ENCODE assay signal across 16 cellular contexts in genomic region chr6:43973351-43973750, GRCh38.
DNase-seq lines count a peak whose midpoint lies in the region; ATAC-seq, FAIRE-seq and TF ChIP-seq lines count a peak whose summit lies in the region.
"Had no signal": no experiment of that assay in that cellular context is flagged by ENCODE, and none has a peak within 500 bp of the region (broad histone marks: within the 10 kb centered on the region; RNA-seq: fewer than 3 reads in every experiment).

No MANE protein-coding gene starts in this region.

- no peak overlapping the region for H3K4me3 ChIP-seq in body of pancreas
- H3K4me3 ChIP-seq in skeletal muscle satellite cell (ENCODE audit: low read length) = no peak overlapping the region
- H3K4me3 ChIP-seq in small intestine (ENCODE audit: low read depth in 1 of 2, low read length in 2 of 2) = no peak overlapping the region
- H3K4me3 ChIP-seq: ovary, SJCRH30 had no signal

- no peak overlapping the region for H2BK20ac ChIP-seq in H9 (ENCODE audit: low read depth, low read length, poor library complexity, severe bottlenecking)

- no peak overlapping the region for H3K4me3 Mint-ChIP-seq in H9
- H3K4me3 Mint-ChIP-seq in activated naive CD8-positive, alpha-beta T cell treated with anti-CD3 and anti-CD28 coated beads for 36 hours = no peak overlapping the region
- H3K4me3 Mint-ChIP-seq: activated CD8-positive, alpha-beta memory T cell treated with anti-CD3 and anti-CD28 coated beads, Interleukin-2, amount 10 ng/mL, durations not matched to agents 7 days and 5 days; IgD-negative memory B cell had no signal

- no peak overlapping the region for H2BK120ac ChIP-seq in H9 (ENCODE audit: low read depth, low read length, poor library complexity, severe bottlenecking)

- H3K4me1 Mint-ChIP-seq in H9 = peaks cover 19 to 20% of the 10 kb centered on the region in 2 experiments
- peaks cover 3% of the 10 kb centered on the region for H3K4me1 Mint-ChIP-seq in activated naive CD8-positive, alpha-beta T cell treated with anti-CD3 and anti-CD28 coated beads for 36 hours

- no peak overlapping the region for H3K27ac Mint-ChIP-seq in H9
- H3K27ac Mint-ChIP-seq in activated naive CD8-positive, alpha-beta T cell treated with anti-CD3 and anti-CD28 coated beads for 36 hours = no peak overlapping the region
- H3K27ac Mint-ChIP-seq: activated CD8-positive, alpha-beta memory T cell treated with anti-CD3 and anti-CD28 coated beads, Interleukin-2, amount 10 ng/mL, durations not matched to agents 7 days and 5 days; IgD-negative memory B cell had no signal

- TF ChIP-seq POLR2A in body of pancreas (IDR thresholded peaks at IDR 0.05) (peak in 2 of 3 donors; percentile 46 to 55), GM18505 (IDR thresholded peaks at IDR 0.05; ENCODE audit: borderline replicate concordance, extremely low read depth, insufficient read depth, insufficient read length) (no peak)

- no peak overlapping the region for H2BK15ac ChIP-seq in H9 (ENCODE audit: low read depth, low read length)

- H3K4me2 ChIP-seq in H9 (ENCODE audit: insufficient read depth, insufficient read length, low read length) (no peak overlapping the region), skeletal muscle satellite cell (ENCODE audit: low read length) (peak overlapping the region; percentile 54)

- no peak for TF ChIP-seq CTCF in H9 (conservative IDR thresholded peaks at IDR 0.05)
- no peak for TF ChIP-seq CTCF in body of pancreas (IDR thresholded peaks at IDR 0.05)

- H3T11ph ChIP-seq in H9 (ENCODE audit: low read length) = no peak overlapping the region

- H3K36me3 ChIP-seq in body of pancreas (replicated peaks in 1 of 2; ENCODE audit: insufficient read depth in 1 of 2, low read depth in 2 of 2) = no peaks in the 10 kb centered on the region
- no peaks in the 10 kb centered on the region for H3K36me3 ChIP-seq in skeletal muscle satellite cell (ENCODE audit: insufficient read depth, low read length)
- no peaks in the 10 kb centered on the region for H3K36me3 ChIP-seq in small intestine (ENCODE audit: control insufficient read depth in 2 of 2, insufficient read depth in 2 of 2, low read length in 2 of 2)
- H3K36me3 ChIP-seq: ovary, SJCRH30 had no signal

- no peak overlapping the region for H4K91ac ChIP-seq in H9 (ENCODE audit: insufficient read length, low read depth, low read length)

- no peak overlapping the region for H3K18ac ChIP-seq in H9 (ENCODE audit: insufficient read length, low read depth, low read length)

- H3K14ac ChIP-seq in H9 (ENCODE audit: insufficient read depth, low read length) = no peak overlapping the region

- DNase-seq in H9 = peak; percentile 10
- DNase-seq in body of pancreas = peak; percentile 79 to 92 (median 88)
- DNase-seq in iPS-NIHi7 (ENCODE audit: extremely low spot score) = peak; percentile 4
- no peak for DNase-seq in small intestine
- DNase-seq in DMS 273 treated with DMSO at 0.1 percent for 48 hours (lab: John Stamatoyannopoulos, UW) = no peak
- no peak for DNase-seq in activated naive CD8-positive, alpha-beta T cell treated with anti-CD3 and anti-CD28 coated beads for 36 hours
- DNase-seq: activated CD8-positive, alpha-beta memory T cell treated with anti-CD3 and anti-CD28 coated beads, Interleukin-2, amount 10 ng/mL, durations not matched to agents 7 days and 5 days; NCI-H1417 treated with DMSO at 0.1 percent for 48 hours; NCI-H748 treated with DMSO at 0.1 percent for 48 hours; SJCRH30 had no signal

- H2AK5ac ChIP-seq in H9 (ENCODE audit: insufficient read length, low read length) = no peak overlapping the region

- H4K8ac ChIP-seq in H9 (replicated peaks; ENCODE audit: insufficient read length, low read depth, low read length) = no peak overlapping the region

- no peaks in the 10 kb centered on the region for H3K79me1 ChIP-seq in H9 (ENCODE audit: insufficient read depth, low read depth, low read length, poor library complexity, severe bottlenecking)

- no peak overlapping the region for H3K23ac ChIP-seq in H9 (ENCODE audit: insufficient read length, low read depth, low read length)

- peaks cover 11% of the 10 kb centered on the region for H3K27me3 Mint-ChIP-seq in H9 (ENCODE audit: low read depth)
- H3K27me3 Mint-ChIP-seq in activated naive CD8-positive, alpha-beta T cell treated with anti-CD3 and anti-CD28 coated beads for 36 hours = peaks cover 9% of the 10 kb centered on the region

- no peak overlapping the region for H3K56ac ChIP-seq in H9 (ENCODE audit: insufficient read length, low read depth, low read length)

- no peaks in the 10 kb centered on the region for H3K36me3 Mint-ChIP-seq in H9 (ENCODE audit: insufficient read depth in 1 of 3, low read depth in 3 of 3)
- H3K36me3 Mint-ChIP-seq in activated naive CD8-positive, alpha-beta T cell treated with anti-CD3 and anti-CD28 coated beads for 36 hours = no peaks in the 10 kb centered on the region
- H3K36me3 Mint-ChIP-seq: activated CD8-positive, alpha-beta memory T cell treated with anti-CD3 and anti-CD28 coated beads, Interleukin-2, amount 10 ng/mL, durations not matched to agents 7 days and 5 days; IgD-negative memory B cell had no signal

- no peaks in the 10 kb centered on the region for H3K23me2 ChIP-seq in H9 (ENCODE audit: insufficient read length, low read depth, low read length, poor library complexity, severe bottlenecking)

- peak; percentile 88 for ATAC-seq in body of pancreas
- ATAC-seq in GM18505 (IDR thresholded peaks at IDR 0.05; ENCODE audit: unreplicated experiment) = no peak
- ATAC-seq: activated CD8-positive, alpha-beta memory T cell treated with anti-CD3 and anti-CD28 coated beads, Interleukin-2, amount 10 ng/mL, durations not matched to agents 7 days and 5 days had no signal

- H3K27ac ChIP-seq in H9 (ENCODE audit: insufficient read length, low read depth, low read length) = no peak overlapping the region
- H3K27ac ChIP-seq in body of pancreas = peak overlapping the region; percentile 86 to 94 (median 89)
- H3K27ac ChIP-seq in small intestine (ENCODE audit: low read depth in 1 of 2, low read length in 1 of 2) = no peak overlapping the region
- H3K27ac ChIP-seq: ovary, SJCRH30 had no signal

- intact Hi-C loops in body of pancreas (cut with DNase I) = no loop called here

- no CpG with 5 or more reads among the region's 4 CpGs for WGBS in H9 (ENCODE audit: extremely low coverage, insufficient read length, low lambda C conversion rate)
- WGBS in body of pancreas, 2 donors = 16 to 21% methylated on average over 3 to 4 of the region's 4 CpGs
- 44 to 69% (median 55%) methylated on average over 4 of the region's 4 CpGs for WGBS in small intestine, 3 donors

- H3K9me3 ChIP-seq in H9 (ENCODE audit: control insufficient read depth, low read depth, low read length) (no peaks in the 10 kb centered on the region), body of pancreas (no peaks in the 10 kb centered on the region), skeletal muscle satellite cell (replicated peaks; ENCODE audit: low read length) (no peaks in the 10 kb centered on the region), small intestine (ENCODE audit: control insufficient read depth, low read depth) (no peaks in the 10 kb centered on the region)
- H3K9me3 ChIP-seq: ovary, SJCRH30 had no signal

- no peak overlapping the region for H2AFZ ChIP-seq in H9 (ENCODE audit: low read length)

- no peak overlapping the region for H4K5ac ChIP-seq in H9 (ENCODE audit: insufficient read length, low read depth, low read length)

- H2BK12ac ChIP-seq in H9 (ENCODE audit: insufficient read length, low read depth, low read length) = no peak overlapping the region

- H3K4me1 ChIP-seq in H9 (ENCODE audit: insufficient read depth, low read length) = no peaks in the 10 kb centered on the region
- H3K4me1 ChIP-seq in body of pancreas = peaks cover 53% of the 10 kb centered on the region
- peaks cover 38% of the 10 kb centered on the region for H3K4me1 ChIP-seq in skeletal muscle satellite cell (ENCODE audit: control insufficient read depth, insufficient read depth, low read length)
- H3K4me1 ChIP-seq in small intestine (ENCODE audit: control insufficient read depth in 2 of 2, insufficient read depth in 1 of 2, low read depth in 1 of 2, low read length in 1 of 2) = peaks cover 3 to 5% of the 10 kb centered on the region in 2 donors
- H3K4me1 ChIP-seq: SJCRH30 had no signal

- FAIRE-seq in small intestine (lab: Jason Lieb, UNC) = no peak
- FAIRE-seq: G401.6, GM18507 had no signal

- no peaks in the 10 kb centered on the region for H3K27me3 ChIP-seq in H9 (ENCODE audit: insufficient read depth, low read length)
- no peaks in the 10 kb centered on the region for H3K27me3 ChIP-seq in body of pancreas
- H3K27me3 ChIP-seq in skeletal muscle satellite cell (ENCODE audit: control insufficient read depth, insufficient read depth, low read length) = peaks cover 6% of the 10 kb centered on the region
- no peaks in the 10 kb centered on the region for H3K27me3 ChIP-seq in small intestine (ENCODE audit: control insufficient read depth in 2 of 2, insufficient read depth in 2 of 2, low read length in 2 of 2)
- H3K27me3 ChIP-seq: ovary had no signal

- H2BK5ac ChIP-seq in H9 (ENCODE audit: insufficient read length, low read length) = no peak overlapping the region

- H3K9ac ChIP-seq in H9 (ENCODE audit: extremely low read depth, insufficient read length, low read length) = no peak overlapping the region
- H3K9ac ChIP-seq in skeletal muscle satellite cell (ENCODE audit: low read depth, low read length) = no peak overlapping the region

- peaks cover 0 to 2% of the 10 kb centered on the region in 2 experiments; a peak in 1 of 5 replicates for H3K9me3 Mint-ChIP-seq in H9
- H3K9me3 Mint-ChIP-seq in activated naive CD8-positive, alpha-beta T cell treated with anti-CD3 and anti-CD28 coated beads for 36 hours = peaks cover 2% of the 10 kb centered on the region

- H4K20me1 ChIP-seq in H9 (ENCODE audit: control insufficient read depth, insufficient read depth, insufficient read length) = no peaks in the 10 kb centered on the region

- H3K4ac ChIP-seq in H9 (ENCODE audit: low read depth, low read length) = no peak overlapping the region

- no peaks in the 10 kb centered on the region for H3K79me2 ChIP-seq in H9 (ENCODE audit: insufficient read depth, low read length)

Comparison
In these comparisons a context has a peak if more than half of its experiments do, and no peak if none do; other contexts are left out.
1. DNase-seq: peak in H9 (single experiment), body of pancreas (4 of 4) and iPS-NIHi7 (single experiment); none in small intestine (single experiment), DMS 273 treated with DMSO at 0.1 percent for 48 hours (single experiment) and activated naive CD8-positive, alpha-beta T cell treated with anti-CD3 and anti-CD28 coated beads for 36 hours (single experiment).
2. H3K27ac ChIP-seq: peak in body of pancreas (4 of 4); none in H9 (single experiment) and small intestine (0 of 2).